Comparison of ENCODE assay signal across 23 cellular contexts in the genomic region with DNA sequence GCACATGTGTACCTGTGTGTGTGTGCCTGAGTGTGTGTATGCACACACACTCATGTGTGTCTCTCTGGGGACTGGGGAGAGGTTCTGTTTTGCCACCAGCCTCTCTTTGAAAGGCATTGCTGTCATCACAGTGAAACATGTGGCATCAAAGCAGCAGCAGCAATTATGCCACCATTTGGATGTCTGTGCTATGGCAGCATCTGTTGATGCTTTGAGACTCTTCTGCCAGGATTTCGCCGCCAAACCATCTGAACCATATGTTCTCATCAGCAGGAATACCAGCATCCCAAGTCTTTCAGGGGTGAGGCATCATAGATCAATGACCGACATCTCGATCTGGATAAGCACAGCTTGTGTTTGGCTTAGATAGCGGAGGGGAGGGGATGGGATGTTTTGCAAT.
DNase-seq lines count a peak whose midpoint lies in the region; ATAC-seq, FAIRE-seq and TF ChIP-seq lines count a peak whose summit lies in the region.
"Had no signal": no experiment of that assay in that cellular context is flagged by ENCODE, and none has a peak within 500 bp of the region (broad histone marks: within the 10 kb centered on the region; RNA-seq: fewer than 3 reads in every experiment).

No MANE protein-coding gene starts in this region.

- ATAC-seq in HG03432 (IDR thresholded peaks at IDR 0.05; ENCODE audit: unreplicated experiment) = no peak
- ATAC-seq: GM23338, HCT116 had no signal

- H3K4me1 Mint-ChIP-seq in brain = peaks cover 63% of the 10 kb centered on the region

- no peak overlapping the region for H3K4me3 ChIP-seq in kidney (ENCODE audit: low read length in 2 of 2)
- H3K4me3 ChIP-seq: GM23338, SK-N-MC had no signal

- no peaks in the 10 kb centered on the region for H3K36me3 ChIP-seq in kidney (ENCODE audit: control insufficient read depth in 1 of 2, insufficient read depth in 2 of 2, low read length in 2 of 2)

- no peak for FAIRE-seq in kidney (lab: Jason Lieb, UNC)
- FAIRE-seq: G401.6, GM18507, RCC 7860 had no signal

- intact Hi-C loops in kidney (cut with DNase I) = no loop called here

- DNase-seq in DMS 273 treated with DMSO at 0.1 percent for 48 hours (lab: John Stamatoyannopoulos, UW) (peak; percentile 51), NCI-H2171 treated with DMSO at 0.1 percent for 48 hours (lab: John Stamatoyannopoulos, UW) (peak; percentile 9), pons (ENCODE audit: low spot score) (peak; percentile 20), OCI-M2 (lab: John Stamatoyannopoulos, UW; ENCODE audit: unreplicated experiment) (no peak), kidney (no peak)
- DNase-seq: ACHN, AML-193, DMS79 treated with DMSO at 0.1 percent for 48 hours, KBM-7, NCI-H1048, NCI-H146, NCI-H226, NCI-H748 treated with DMSO at 0.1 percent for 48 hours, Right ventricle myocardium superior, T-helper 1 cell had no signal

- no peaks in the 10 kb centered on the region for H3K9me3 ChIP-seq in kidney (ENCODE audit: control insufficient read depth in 1 of 2, low read length in 2 of 2)

- H3K9ac ChIP-seq in kidney (ENCODE audit: low read length in 2 of 2) = no peak overlapping the region

- peak overlapping the region; percentile 12 to 91 (median 36) for H3K27ac Mint-ChIP-seq in brain

- H3K27ac ChIP-seq in kidney (ENCODE audit: low read depth in 2 of 2, low read length in 2 of 2) = no peak overlapping the region
- H3K27ac ChIP-seq: SK-N-MC had no signal

- H3K4me3 Mint-ChIP-seq in brain = peak overlapping the region in 2 of 5 experiments; percentile 37 to 58
- H3K4me3 Mint-ChIP-seq: GM23338 had no signal

- H3K27me3 Mint-ChIP-seq in brain = no peaks in the 10 kb centered on the region

- H3K4me1 ChIP-seq in kidney (ENCODE audit: control insufficient read depth in 1 of 2, insufficient read depth in 1 of 2, low read depth in 1 of 2, low read length in 2 of 2) = no peaks in the 10 kb centered on the region

- no peaks in the 10 kb centered on the region for H3K36me3 Mint-ChIP-seq in brain

- H3K9me3 Mint-ChIP-seq in brain = peaks cover 0 to 2% (median 0%) of the 10 kb centered on the region in 5 experiments
- H3K9me3 Mint-ChIP-seq: GM23338 had no signal

- TF ChIP-seq CTCF in brain (conservative IDR thresholded peaks at IDR 0.05) (no peak), kidney (IDR thresholded peaks at IDR 0.05; ENCODE audit: borderline replicate concordance, extremely low read depth, insufficient read depth) (no peak)

Comparison
In these comparisons a context has a peak if more than half of its experiments do, and no peak if none do; other contexts are left out.
1. DNase-seq: peak in DMS 273 treated with DMSO at 0.1 percent for 48 hours (single experiment), NCI-H2171 treated with DMSO at 0.1 percent for 48 hours (single experiment) and pons (single experiment); none in OCI-M2 (single experiment) and kidney (single experiment).